ENCODE assay signal across 9 cellular contexts in genomic region chr16:67399218-67399733, GRCh38. TPM values are rescaled to one million over a fixed set of nuclear protein-coding genes. Genes with fewer than 3 reads are reported as not detected.
DNase-seq lines count a peak whose midpoint lies in the region; ATAC-seq, FAIRE-seq and TF ChIP-seq lines count a peak whose summit lies in the region.
"Had no signal": no experiment of that assay in that cellular context is flagged by ENCODE, and none has a peak within 500 bp of the region (broad histone marks: within the 10 kb centered on the region; RNA-seq: fewer than 3 reads in every experiment).

No MANE protein-coding gene starts in this region.

- peaks cover 13% of the 10 kb centered on the region for H3K4me1 ChIP-seq in foreskin keratinocyte
- H3K4me1 ChIP-seq in pancreas, result peaks cover 21 to 33% (median 26%) of the 10 kb centered on the region in 3 donors

- intact Hi-C loops in pancreas (cut with DNase I), result no loop called here

- no peaks in the 10 kb centered on the region for H3K9me3 ChIP-seq in pancreas

- TF ChIP-seq CTCF in foreskin keratinocyte (conservative IDR thresholded peaks at IDR 0.05) (peak; percentile 70), pancreas (IDR thresholded peaks at IDR 0.05) (peak; percentile 22 to 77 (median 67))

- DNase-seq in activated gamma-delta T cell treated with Interleukin-2 at 50 U/mL for 16 hours, result peak; percentile 27
- DNase-seq in activated gamma-delta T cell (lab: John Stamatoyannopoulos, UW), result no peak
- DNase-seq in activated T-cell treated with anti-CD3 and anti-CD28 coated beads for 4 hours, result peak; percentile 16
- peak in 1 of 2 donors; percentile 11 for DNase-seq in foreskin keratinocyte
- DNase-seq in pancreas, result peak in 4 of 6 donors; percentile 34 to 86 (median 64)
- DNase-seq in NCI-H1694 treated with DMSO at 0.1 percent for 48 hours (lab: John Stamatoyannopoulos, UW), result no peak
- DNase-seq in NCI-H1930 (lab: John Stamatoyannopoulos, UW), result no peak

- H3K27me3 ChIP-seq in foreskin keratinocyte (peaks cover 1% of the 10 kb centered on the region), pancreas (no peaks in the 10 kb centered on the region)

- 30 to 34% methylated on average over 42 of the region's 42 CpGs for WGBS in pancreas, 2 donors

- no peaks in the 10 kb centered on the region for H3K36me3 ChIP-seq in pancreas

- H3K4me3 ChIP-seq in pancreas, result no peak overlapping the region

- no peak overlapping the region for H3K27ac ChIP-seq in foreskin keratinocyte
- no peak overlapping the region for H3K27ac ChIP-seq in pancreas

- ATAC-seq in foreskin keratinocyte (no peak), pancreas (peak in 3 of 4 donors; percentile 25 to 40 (median 35)), HG02678 (IDR thresholded peaks at IDR 0.05; ENCODE audit: unreplicated experiment) (no peak)

- FAIRE-seq in pancreas (lab: Jason Lieb, UNC), result no peak

RNA-seq across cellular contexts. Expression of gene TPPP3, which starts 6.0 kb away (rescaled TPM):
- total RNA-seq in foreskin keratinocyte (0.07 TPM in 1 of 2 replicates, not detected in the other), pancreas (10 to 100 TPM in 2 of 6 donors, 1 to 10 TPM in 4; 4.5 to 30.3 (median 7.1) TPM)
- polyA plus RNA-seq in foreskin keratinocyte (0.07 and 0.09 TPM in 2 replicates), pancreas (10 to 100 TPM; 30.1 to 76.2 TPM)
- total RNA-seq: T-helper 2 cell treated with Interferon-gamma antibody and Interleukin-4, amounts not matched to agents 100 ng/mL and 5 ng/mL, for 36 hours had no signal

RNA-seq across cellular contexts. Expression of gene ZDHHC1, which starts 17.0 kb away (rescaled TPM):
- total RNA-seq in foreskin keratinocyte, result 3.3 and 3.6 TPM in 2 replicates
- 3.2 and 3.9 TPM in 2 replicates for polyA plus RNA-seq in foreskin keratinocyte
- total RNA-seq in pancreas, result 10 to 100 TPM in 2 of 6 donors, 1 to 10 TPM in 4; 8.1 to 11.3 (median 9.7) TPM
- polyA plus RNA-seq in pancreas, result 10 to 100 TPM; 11.2 to 15.2 TPM

RNA-seq across cellular contexts. Expression of gene HSD11B2, which starts 31.6 kb away (rescaled TPM):
- total RNA-seq in foreskin keratinocyte (0.78 and 1.1 TPM in 2 replicates), pancreas (1 to 10 TPM; 1.4 to 6.8 (median 5.0) TPM)
- polyA plus RNA-seq in foreskin keratinocyte (1.3 and 1.5 TPM in 2 replicates), pancreas (10 to 100 TPM in 1 of 2 donors, 1 to 10 TPM in 1; 7.7 to 11.3 TPM)

Comparison
In these comparisons a context has a peak if more than half of its experiments do, and no peak if none do; other contexts are left out.
1. DNase-seq: peak in activated gamma-delta T cell treated with Interleukin-2 at 50 U/mL for 16 hours (single experiment), activated T-cell treated with anti-CD3 and anti-CD28 coated beads for 4 hours (single experiment) and pancreas (4 of 6); none in activated gamma-delta T cell (single experiment), NCI-H1694 treated with DMSO at 0.1 percent for 48 hours (single experiment) and NCI-H1930 (0 of 2).
2. ATAC-seq: peak in pancreas (3 of 4); none in foreskin keratinocyte (single experiment) and HG02678 (single experiment).